In the genomic region with DNA sequence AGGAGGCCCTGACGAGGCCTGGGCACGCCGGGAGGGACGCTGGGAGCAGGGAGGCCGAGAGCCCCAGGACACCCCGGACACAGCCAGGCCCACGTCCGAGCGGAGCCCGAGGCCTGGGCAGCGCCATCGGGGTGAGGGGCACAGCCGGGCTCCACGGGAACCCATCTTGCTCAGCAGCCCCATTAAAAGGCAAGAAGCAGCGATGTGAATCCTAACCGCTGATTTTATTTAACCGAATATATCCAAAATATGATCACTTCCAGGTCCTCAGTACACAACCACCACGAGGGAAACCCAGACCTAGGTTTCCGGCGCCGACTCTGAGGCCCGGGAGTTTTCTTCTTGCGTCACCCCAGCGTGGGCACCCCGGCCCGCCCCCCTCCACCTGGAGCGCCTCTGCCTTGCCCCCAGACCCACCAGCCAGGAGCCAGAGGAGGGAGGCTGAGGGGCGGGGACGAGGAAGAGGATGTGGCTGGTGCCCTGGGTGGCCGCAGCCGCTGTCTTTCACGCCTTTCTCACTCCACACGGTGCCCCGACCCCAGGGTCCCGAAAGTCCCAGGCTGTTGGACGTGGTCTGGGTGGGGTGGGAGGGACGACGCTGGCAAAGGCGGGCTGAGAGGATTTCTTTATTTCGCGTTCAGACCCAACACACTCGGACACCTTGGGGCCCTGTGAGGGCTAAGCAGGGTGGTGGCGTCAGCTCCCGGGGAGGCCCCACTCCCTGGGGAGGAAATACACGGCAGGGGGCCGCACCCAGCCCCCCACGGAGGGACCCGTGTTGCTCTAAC, we compare ENCODE assay signal across 1 cellular context.
TF ChIP-seq lines count a peak whose summit lies in the region.

No MANE protein-coding gene starts in this region.

TF ChIP-seq in HepG2, 621 proteins besides CTCF, POLR2A, EP300 and RAD21:
- TF ChIP-seq, protein P1, sequence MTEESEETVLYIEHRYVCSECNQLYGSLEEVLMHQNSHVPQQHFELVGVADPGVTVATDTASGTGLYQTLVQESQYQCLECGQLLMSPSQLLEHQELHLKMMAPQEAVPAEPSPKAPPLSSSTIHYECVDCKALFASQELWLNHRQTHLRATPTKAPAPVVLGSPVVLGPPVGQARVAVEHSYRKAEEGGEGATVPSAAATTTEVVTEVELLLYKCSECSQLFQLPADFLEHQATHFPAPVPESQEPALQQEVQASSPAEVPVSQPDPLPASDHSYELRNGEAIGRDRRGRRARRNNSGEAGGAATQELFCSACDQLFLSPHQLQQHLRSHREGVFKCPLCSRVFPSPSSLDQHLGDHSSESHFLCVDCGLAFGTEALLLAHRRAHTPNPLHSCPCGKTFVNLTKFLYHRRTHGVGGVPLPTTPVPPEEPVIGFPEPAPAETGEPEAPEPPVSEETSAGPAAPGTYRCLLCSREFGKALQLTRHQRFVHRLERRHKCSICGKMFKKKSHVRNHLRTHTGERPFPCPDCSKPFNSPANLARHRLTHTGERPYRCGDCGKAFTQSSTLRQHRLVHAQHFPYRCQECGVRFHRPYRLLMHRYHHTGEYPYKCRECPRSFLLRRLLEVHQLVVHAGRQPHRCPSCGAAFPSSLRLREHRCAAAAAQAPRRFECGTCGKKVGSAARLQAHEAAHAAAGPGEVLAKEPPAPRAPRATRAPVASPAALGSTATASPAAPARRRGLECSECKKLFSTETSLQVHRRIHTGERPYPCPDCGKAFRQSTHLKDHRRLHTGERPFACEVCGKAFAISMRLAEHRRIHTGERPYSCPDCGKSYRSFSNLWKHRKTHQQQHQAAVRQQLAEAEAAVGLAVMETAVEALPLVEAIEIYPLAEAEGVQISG (CRISPR knock-in tag; IDR thresholded peaks at IDR 0.05) = no peak
- TF ChIP-seq POLR2G (IDR thresholded peaks at IDR 0.05; ENCODE audit: low read depth, low read length) = 0 out of 2 replicates have a peak, but pooled peaks have one; percentile 36
TF ChIP-seq in HepG2: peak in this region for 1.
